In the genomic region with DNA sequence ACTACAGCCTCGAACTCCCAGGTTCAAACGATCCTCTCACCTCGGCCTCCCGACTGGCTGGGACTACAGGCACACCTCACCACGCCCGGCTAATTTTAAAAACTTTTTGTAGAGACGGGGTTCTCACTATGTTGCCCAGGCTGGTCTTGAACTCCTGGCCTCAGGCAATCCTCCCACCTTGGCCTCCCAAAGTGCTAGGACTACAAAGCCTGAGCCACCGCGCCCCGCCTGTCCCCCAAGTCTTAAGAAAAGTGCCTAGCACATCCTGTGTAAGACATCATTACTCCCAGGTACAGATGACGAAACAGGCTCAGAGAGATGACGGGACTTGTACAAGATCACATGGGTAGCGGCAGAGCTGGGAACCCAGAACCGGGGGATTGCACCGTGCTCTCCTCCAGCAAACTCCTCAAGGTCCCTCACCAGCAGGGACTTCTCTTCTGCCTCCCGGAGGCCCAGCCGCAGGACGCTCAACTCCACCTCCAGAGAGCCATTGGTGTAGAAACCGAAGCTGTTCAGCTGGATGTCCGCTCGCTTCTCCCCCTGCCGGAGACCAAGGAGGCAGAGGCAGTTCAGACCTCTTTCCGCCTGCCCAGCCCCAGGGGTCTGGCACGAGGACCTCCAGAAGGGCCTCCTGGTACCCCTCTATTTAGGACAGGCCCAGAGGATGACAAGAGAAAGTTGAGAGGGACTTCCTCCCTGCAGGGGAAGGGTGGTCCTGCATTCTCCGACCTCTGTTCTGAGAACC, we compare ENCODE assay signal across 8 cellular contexts. TPM values are rescaled to one million over a fixed set of nuclear protein-coding genes. Genes with fewer than 3 reads are reported as not detected.
DNase-seq lines count a peak whose midpoint lies in the region; ATAC-seq lines count a peak whose summit lies in the region.

No MANE protein-coding gene starts in this region.

- DNase-seq in NCI-H1417 (lab: John Stamatoyannopoulos, UW) (peak in 2 of 3 experiments; percentile 73 to 78), NCI-H1417 treated with DMSO at 0.1 percent for 48 hours (lab: John Stamatoyannopoulos, UW) (no peak), NCI-H2227 (lab: John Stamatoyannopoulos, UW; ENCODE audit: unreplicated experiment) (peak; percentile 75), dedifferentiated amniotic fluid mesenchymal stem cell (ENCODE audit: extremely low spot score) (peak; percentile 87), left lobe of liver (ENCODE audit: low spot score) (peak; percentile 79)
- peak; percentile 79 for DNase-seq in activated CD4-positive, alpha-beta T cell treated with anti-CD3 and anti-CD28 coated beads for 48 hours
- DNase-seq in stimulated activated CD4-positive, alpha-beta T cell treated with anti-CD3 and anti-CD28 coated beads, Interleukin-2, amount 100 ng/mL, for 24 hours = peak; percentile 70 to 74

- ATAC-seq in left lobe of liver (peak; percentile 41), GM19023 (IDR thresholded peaks at IDR 0.05; ENCODE audit: unreplicated experiment) (no peak)

RNA-seq across cellular contexts. Expression of a gene that starts 1.0 kb away (rescaled TPM):
- total RNA-seq in left lobe of liver = 28.8 TPM

RNA-seq across cellular contexts. Expression of a gene that starts 3.1 kb away (rescaled TPM):
- total RNA-seq in left lobe of liver = 9.0 TPM

RNA-seq across cellular contexts. Expression of a gene that starts 15.9 kb away (rescaled TPM):
- total RNA-seq in left lobe of liver = 11,297 TPM

RNA-seq across cellular contexts. Expression of a gene that starts 30.9 kb away (rescaled TPM):
- total RNA-seq in left lobe of liver = 1.1 TPM

RNA-seq across cellular contexts. Expression of a gene that starts 36.2 kb away (rescaled TPM):
- total RNA-seq in left lobe of liver = 3.1 TPM
